ENCODE assay signal across 8 cellular contexts in genomic region chr1:17287377-17287776, GRCh38.
A peak's percentile ranks its signal among the peaks of the same experiment; 100 is the strongest.
DNase-seq lines count a peak whose midpoint lies in the region; ATAC-seq and TF ChIP-seq lines count a peak whose summit lies in the region.

No MANE protein-coding gene starts in this region.

- no peak overlapping the region for H3K4me3 ChIP-seq in AG10803 (ENCODE audit: low read length)

- DNase-seq in AG10803 (ENCODE audit: low read depth) (peak; percentile 87), Kasumi-1 (lab: John Stamatoyannopoulos, UW) (peak; percentile 51 to 61), UCSD-AML1 (lab: John Stamatoyannopoulos, UW; ENCODE audit: unreplicated experiment) (peak; percentile 32), iris pigment epithelial cell (ENCODE audit: low read depth) (peak; percentile 87), DMS153 (lab: John Stamatoyannopoulos, UW) (no peak)

- no peak for TF ChIP-seq CTCF in AG10803 (conservative IDR thresholded peaks at IDR 0.05; ENCODE audit: low read length)

- ATAC-seq in HG03280 (IDR thresholded peaks at IDR 0.05; ENCODE audit: unreplicated experiment) (no peak), HG02870 (IDR thresholded peaks at IDR 0.05; ENCODE audit: unreplicated experiment) (no peak), GM18520 (IDR thresholded peaks at IDR 0.05; ENCODE audit: unreplicated experiment) (no peak)
